Comparison of ENCODE assay signal across 24 cellular contexts in genomic region chr7:48522692-48523091, GRCh38.
"Had no signal": no experiment of that assay in that cellular context is flagged by ENCODE, and none has a peak within 500 bp of the region (broad histone marks: within the 10 kb centered on the region; RNA-seq: fewer than 3 reads in every experiment).

No MANE protein-coding gene starts in this region.

- H3K79me2 ChIP-seq: parathyroid adenoma had no signal

- H3K9ac ChIP-seq: parathyroid adenoma had no signal

- H3K4me3 ChIP-seq: lower lobe of right lung, prostate gland, right atrium auricular region, sigmoid colon, spleen, testis, tibial nerve, upper lobe of left lung had no signal

- DNase-seq: central memory CD4-positive, alpha-beta T cell; cortex of kidney; effector memory CD8-positive, alpha-beta T cell; erythroblast; left ventricle myocardium superior; lower lobe of right lung; naive B cell; sigmoid colon; spleen; stimulated activated CD4-positive, alpha-beta T cell treated with anti-CD3 and anti-CD28 coated beads, Interleukin-4, amount 100 ng/mL, for 4 hours; stimulated activated naive CD8-positive, alpha-beta T cell treated with anti-CD3 and anti-CD28 coated beads, Interleukin-15, Interleukin-2, amounts not matched to agents 100 U/mL and 50 U/mL, for 24 hours; substantia nigra; testis; upper lobe of left lung had no signal

- H3K27ac Mint-ChIP-seq: effector memory CD8-positive, alpha-beta T cell; memory B cell; naive B cell; natural killer cell treated with Interleukin-12 subunit alpha and Interleukin-12 subunit beta and Interleukin-15 and Interleukin-18, amount 100 ng/mL, for 72 hours; stimulated activated memory B cell treated with anti-CD40 and anti-IgM and Interleukin-4, amounts not matched to agents 10 μg/mL and 1 μg/mL and 100 μg/mL, for 72 hours had no signal

- H3K4me3 Mint-ChIP-seq: effector memory CD8-positive, alpha-beta T cell; memory B cell; naive B cell; natural killer cell treated with Interleukin-12 subunit alpha and Interleukin-12 subunit beta and Interleukin-15 and Interleukin-18, amount 100 ng/mL, for 72 hours; neural crest cell; stimulated activated memory B cell treated with anti-CD40 and anti-IgM and Interleukin-4, amounts not matched to agents 10 μg/mL and 1 μg/mL and 100 μg/mL, for 72 hours had no signal

- H3K27me3 ChIP-seq: right atrium auricular region, sigmoid colon, spleen, testis, tibial nerve, upper lobe of left lung had no signal

- H3K9me3 ChIP-seq: lower lobe of right lung, prostate gland, right atrium auricular region, sigmoid colon, spleen, testis, tibial nerve, upper lobe of left lung had no signal

- H3K36me3 ChIP-seq: lower lobe of right lung, prostate gland, right atrium auricular region, sigmoid colon, tibial nerve, upper lobe of left lung had no signal

- ATAC-seq: effector memory CD8-positive, alpha-beta T cell; left ventricle myocardium superior; lower lobe of right lung; natural killer cell treated with Interleukin-12 subunit alpha and Interleukin-12 subunit beta and Interleukin-15 and Interleukin-18, amount 100 ng/mL, for 72 hours; stimulated activated naive CD8-positive, alpha-beta T cell treated with anti-CD3 and anti-CD28 coated beads, Interleukin-15, Interleukin-2, amounts not matched to agents 100 U/mL and 50 U/mL, for 24 hours had no signal

- H3K27ac ChIP-seq: lower lobe of right lung, parathyroid adenoma, prostate gland, right atrium auricular region, sigmoid colon, spleen, testis, tibial nerve, upper lobe of left lung had no signal

- H2AFZ ChIP-seq: parathyroid adenoma had no signal

- FAIRE-seq: endometrium, keratinocyte had no signal

- H3K4me1 Mint-ChIP-seq: memory B cell; naive B cell; stimulated activated memory B cell treated with anti-CD40 and anti-IgM and Interleukin-4, amounts not matched to agents 10 μg/mL and 1 μg/mL and 100 μg/mL, for 72 hours had no signal

- H3K9me3 Mint-ChIP-seq: natural killer cell treated with Interleukin-12 subunit alpha and Interleukin-12 subunit beta and Interleukin-15 and Interleukin-18, amount 100 ng/mL, for 72 hours; neural crest cell had no signal

- H3K36me3 Mint-ChIP-seq: memory B cell; naive B cell; natural killer cell treated with Interleukin-12 subunit alpha and Interleukin-12 subunit beta and Interleukin-15 and Interleukin-18, amount 100 ng/mL, for 72 hours; stimulated activated memory B cell treated with anti-CD40 and anti-IgM and Interleukin-4, amounts not matched to agents 10 μg/mL and 1 μg/mL and 100 μg/mL, for 72 hours had no signal

- H3K27me3 Mint-ChIP-seq: effector memory CD8-positive, alpha-beta T cell; memory B cell; naive B cell; natural killer cell treated with Interleukin-12 subunit alpha and Interleukin-12 subunit beta and Interleukin-15 and Interleukin-18, amount 100 ng/mL, for 72 hours; stimulated activated memory B cell treated with anti-CD40 and anti-IgM and Interleukin-4, amounts not matched to agents 10 μg/mL and 1 μg/mL and 100 μg/mL, for 72 hours had no signal

- H3K4me1 ChIP-seq: lower lobe of right lung, parathyroid adenoma, prostate gland, right atrium auricular region, sigmoid colon, spleen, testis, tibial nerve, upper lobe of left lung had no signal
